1 cellular context compared by ENCODE assay signal in genomic region chr1:203273206-203273868, GRCh38.
TF ChIP-seq lines count a peak whose summit lies in the region.

No MANE protein-coding gene starts in this region.

TF ChIP-seq in K562, 482 proteins besides CTCF, POLR2A, EP300 and RAD21 (continued from another document and continues in another):
- no peak for TF ChIP-seq NCOA1 (IDR thresholded peaks at IDR 0.05; ENCODE audit: low read depth)
- no peak for TF ChIP-seq ZBTB11 (CRISPR knock-in tag; IDR thresholded peaks at IDR 0.05)
- no peak for TF ChIP-seq ZNF79 (CRISPR knock-in tag; IDR thresholded peaks at IDR 0.05; ENCODE audit: low read depth)
- TF ChIP-seq BMI1 (IDR thresholded peaks at IDR 0.05; ENCODE audit: low read length) = no peak
- TF ChIP-seq BRD9 (IDR thresholded peaks at IDR 0.05; ENCODE audit: low read depth, partially characterized antibody) = peak; percentile 72
- no peak for TF ChIP-seq WHSC1 (IDR thresholded peaks at IDR 0.05; ENCODE audit: low read length)
- no peak for TF ChIP-seq ASH1L (IDR thresholded peaks at IDR 0.05; ENCODE audit: borderline replicate concordance, low read depth, partially characterized antibody)
- no peak for TF ChIP-seq ZNF766 (CRISPR knock-in tag; conservative IDR thresholded peaks at IDR 0.05)
- peak; percentile 100 for TF ChIP-seq ARID2 (IDR thresholded peaks at IDR 0.05)
- TF ChIP-seq FOXA3 (CRISPR knock-in tag; conservative IDR thresholded peaks at IDR 0.05 in 1 of 2, IDR thresholded peaks at IDR 0.05 in 1 of 2) = no peak
- TF ChIP-seq BRD4 (IDR thresholded peaks at IDR 0.05) = no peak
- peak; percentile 28; the same call in 1 of the 2 replicates for TF ChIP-seq SMARCA4 (IDR thresholded peaks at IDR 0.05)
- no peak for TF ChIP-seq TAL1 (IDR thresholded peaks at IDR 0.05)
- TF ChIP-seq PYGO2 (tag; IDR thresholded peaks at IDR 0.05) = no peak
- TF ChIP-seq MCM7 (IDR thresholded peaks at IDR 0.05) = no peak
- TF ChIP-seq SIX5 (IDR thresholded peaks at IDR 0.05; ENCODE audit: borderline replicate concordance in 1 of 2, insufficient read depth in 1 of 2, low read depth in 1 of 2, low read length in 2 of 2) = no peak
- peak; percentile 82 for TF ChIP-seq CBX1 (IDR thresholded peaks at IDR 0.05; ENCODE audit: low read depth)
- TF ChIP-seq ZNF740 (CRISPR knock-in tag; IDR thresholded peaks at IDR 0.05) = no peak
- TF ChIP-seq ZNF740 (tag; IDR thresholded peaks at IDR 0.05) = no peak
- TF ChIP-seq XRCC5 (IDR thresholded peaks at IDR 0.05; ENCODE audit: low read depth, low read length) = peak; percentile 87
- peak; percentile 61 for TF ChIP-seq CXXC5 (CRISPR knock-in tag; IDR thresholded peaks at IDR 0.05)
- no peak for TF ChIP-seq GMEB1 (CRISPR knock-in tag; IDR thresholded peaks at IDR 0.05)
- TF ChIP-seq NFXL1 (CRISPR knock-in tag; IDR thresholded peaks at IDR 0.05) = no peak
- TF ChIP-seq JUND (IDR thresholded peaks at IDR 0.05; ENCODE audit: borderline replicate concordance, low read depth, low read length) = 0 out of 2 replicates have a peak, but pooled peaks have one; percentile 12
- TF ChIP-seq JUND (tag; IDR thresholded peaks at IDR 0.05; ENCODE audit: borderline replicate concordance, low read depth, low read length) = peak; percentile 40; the same call in 1 of the 3 replicates
- TF ChIP-seq TSC22D4 (tag; IDR thresholded peaks at IDR 0.05) = no peak
- no peak for TF ChIP-seq NKRF (IDR thresholded peaks at IDR 0.05; ENCODE audit: borderline replicate concordance)
- TF ChIP-seq MXD1 (CRISPR knock-in tag; IDR thresholded peaks at IDR 0.05; ENCODE audit: borderline replicate concordance, poor library complexity, severe bottlenecking) = no peak
- TF ChIP-seq ZNF589 (CRISPR knock-in tag; IDR thresholded peaks at IDR 0.05; ENCODE audit: low read depth) = no peak
- TF ChIP-seq ARID3B (CRISPR knock-in tag; IDR thresholded peaks at IDR 0.05; ENCODE audit: borderline replicate concordance) = no peak
- TF ChIP-seq KAT7 (CRISPR knock-in tag; IDR thresholded peaks at IDR 0.05; ENCODE audit: borderline replicate concordance) = peak; percentile 65; the same call in 1 of the 2 replicates
- no peak for TF ChIP-seq RBBP5 (IDR thresholded peaks at IDR 0.05; ENCODE audit: borderline replicate concordance, insufficient read depth, low read length, poor library complexity, severe bottlenecking)
- TF ChIP-seq HNRNPK (IDR thresholded peaks at IDR 0.05; ENCODE audit: low read depth, low read length, poor library complexity, severe bottlenecking) = no peak
- no peak for TF ChIP-seq LARP7 (IDR thresholded peaks at IDR 0.05)
- no peak for TF ChIP-seq SPI1 (IDR thresholded peaks at IDR 0.05; ENCODE audit: borderline replicate concordance, low read depth, low read length)
- TF ChIP-seq E2F8 (IDR thresholded peaks at IDR 0.05; ENCODE audit: low read depth, partially characterized antibody) = no peak
- no peak for TF ChIP-seq ZSCAN29 (IDR thresholded peaks at IDR 0.05)
- no peak for TF ChIP-seq ZNF586 (CRISPR knock-in tag; conservative IDR thresholded peaks at IDR 0.05)
- TF ChIP-seq FIP1L1 (IDR thresholded peaks at IDR 0.05; ENCODE audit: low read depth, low read length, poor library complexity, severe bottlenecking) = peak; percentile 46
- no peak for TF ChIP-seq MBD1 (CRISPR knock-in tag; IDR thresholded peaks at IDR 0.05)
- no peak for TF ChIP-seq ZBTB49 (CRISPR knock-in tag; IDR thresholded peaks at IDR 0.05; ENCODE audit: borderline replicate concordance)
- TF ChIP-seq KAT2B (IDR thresholded peaks at IDR 0.05; ENCODE audit: low read depth, low read length) = no peak
- TF ChIP-seq MYBL2 (IDR thresholded peaks at IDR 0.05; ENCODE audit: low read depth) = no peak
- TF ChIP-seq MYBL2 (CRISPR knock-in tag; IDR thresholded peaks at IDR 0.05; ENCODE audit: borderline replicate concordance) = no peak
- no peak for TF ChIP-seq ZNF57 (CRISPR knock-in tag; IDR thresholded peaks at IDR 0.05)
- no peak for TF ChIP-seq RBM34 (IDR thresholded peaks at IDR 0.05; ENCODE audit: borderline replicate concordance, insufficient read depth, low read length)
- no peak for TF ChIP-seq RFX5 (IDR thresholded peaks at IDR 0.05; ENCODE audit: low read depth, low read length)
